ENCODE assay signal across 13 cellular contexts in genomic region chr1:173570370-173571030, GRCh38. TPM values are rescaled to one million over a fixed set of nuclear protein-coding genes. Genes with fewer than 3 reads are reported as not detected.
DNase-seq lines count a peak whose midpoint lies in the region; ATAC-seq and TF ChIP-seq lines count a peak whose summit lies in the region.
"Had no signal": no experiment of that assay in that cellular context is flagged by ENCODE, and none has a peak within 500 bp of the region (broad histone marks: within the 10 kb centered on the region; RNA-seq: fewer than 3 reads in every experiment).

No MANE protein-coding gene starts in this region.

- no peaks in the 10 kb centered on the region for H3K79me1 ChIP-seq in trophoblast cell (ENCODE audit: low read length)

- no peak overlapping the region for H4K91ac ChIP-seq in trophoblast cell (ENCODE audit: low read depth, low read length)

- WGBS in trophoblast cell (ENCODE audit: extremely low coverage, insufficient coverage, insufficient read length): no CpG with 5 or more reads among the region's 4 CpGs
- 75 to 86% (median 84%) methylated on average over 2 to 4 of the region's 4 CpGs for WGBS in adrenal gland, 4 donors

- no peak overlapping the region for H2BK12ac ChIP-seq in trophoblast cell (ENCODE audit: low read length)

- H3K4ac ChIP-seq in trophoblast cell (ENCODE audit: low read depth, low read length): no peak overlapping the region

- H3K4me1 ChIP-seq in trophoblast cell (ENCODE audit: control insufficient read depth in 1 of 2, insufficient read depth in 2 of 2, low read length in 2 of 2) (no peaks in the 10 kb centered on the region), adrenal gland (replicated peaks in 1 of 2) (no peaks in the 10 kb centered on the region)

- H3K27me3 ChIP-seq in trophoblast cell (ENCODE audit: insufficient read depth, low read length) (no peaks in the 10 kb centered on the region), adrenal gland (no peaks in the 10 kb centered on the region)

- H3K36me3 ChIP-seq in trophoblast cell (ENCODE audit: control insufficient read depth in 1 of 2, insufficient read depth in 2 of 2, low read length in 2 of 2): no peaks in the 10 kb centered on the region
- H3K36me3 ChIP-seq in adrenal gland (replicated peaks in 1 of 2): no peaks in the 10 kb centered on the region

- no peak for TF ChIP-seq POLR2A in adrenal gland (IDR thresholded peaks at IDR 0.05)

- H3K4me2 ChIP-seq in trophoblast cell (ENCODE audit: low read length): no peak overlapping the region

- H2AK5ac ChIP-seq in trophoblast cell (ENCODE audit: low read length): no peak overlapping the region

- H2BK120ac ChIP-seq in trophoblast cell (ENCODE audit: insufficient read depth, low read length, poor library complexity): no peak overlapping the region

- H3K14ac ChIP-seq in trophoblast cell (ENCODE audit: low read length): no peak overlapping the region

- no peak overlapping the region for H3K23ac ChIP-seq in trophoblast cell (ENCODE audit: low read length)

- ATAC-seq in GM19025 (IDR thresholded peaks at IDR 0.05; ENCODE audit: low read depth, unreplicated experiment) (peak; percentile 79), GM21723 (IDR thresholded peaks at IDR 0.05; ENCODE audit: unreplicated experiment) (peak; percentile 80), HG03442 (IDR thresholded peaks at IDR 0.05; ENCODE audit: unreplicated experiment) (peak; percentile 77)
- ATAC-seq: natural killer cell, right cardiac atrium had no signal

- no peak for TF ChIP-seq CTCF in adrenal gland (IDR thresholded peaks at IDR 0.05)

- no peak overlapping the region for H2BK5ac ChIP-seq in trophoblast cell (ENCODE audit: low read depth, low read length, poor library complexity)

- H3K27ac ChIP-seq in trophoblast cell (ENCODE audit: low read depth, low read length): no peak overlapping the region
- H3K27ac ChIP-seq in adrenal gland: no peak overlapping the region

- H4K8ac ChIP-seq in trophoblast cell (ENCODE audit: low read depth, low read length): no peak overlapping the region

- no peak overlapping the region for H3K18ac ChIP-seq in trophoblast cell (ENCODE audit: low read length)

- H3K4me3 ChIP-seq in trophoblast cell (ENCODE audit: low read depth, low read length) (no peak overlapping the region), adrenal gland (no peak overlapping the region)

- intact Hi-C loops in adrenal gland (cut with DNase I): no loop called here

- H3K79me2 ChIP-seq in trophoblast cell (ENCODE audit: control insufficient read depth, insufficient read depth, low read length, poor library complexity): no peaks in the 10 kb centered on the region

- no peak overlapping the region for H2AFZ ChIP-seq in trophoblast cell (ENCODE audit: insufficient read depth, low read length, poor library complexity)

- H3K9ac ChIP-seq in trophoblast cell (ENCODE audit: low read length): no peak overlapping the region

- H3K9me3 ChIP-seq in trophoblast cell (ENCODE audit: insufficient read depth, low read depth, low read length): no peaks in the 10 kb centered on the region
- H3K9me3 ChIP-seq in adrenal gland (replicated peaks in 1 of 3): no peaks in the 10 kb centered on the region

- DNase-seq in trophoblast cell (no peak), NCI-H526 treated with DMSO at 0.1 percent for 48 hours (lab: John Stamatoyannopoulos, UW) (no peak), amniotic stem cell (lab: John Stamatoyannopoulos, UW) (no peak), adrenal gland (no peak)
- DNase-seq: activated effector memory CD4-positive, alpha-beta T cell treated with Interleukin-2 at 50 U/mL for 16 hours; kidney; natural killer cell had no signal

- H4K12ac ChIP-seq in trophoblast cell (ENCODE audit: low read depth, low read length): peak overlapping the region; percentile 43

RNA-seq across cellular contexts. Expression of gene SLC9C2, which starts 32.4 kb away (rescaled TPM):
- not detected in 2 replicates for polyA plus RNA-seq in trophoblast cell (2013)
- 1 to 10 TPM in 1 of 8 donors, under 1 TPM in 3, not detected in 4; 0.12 to 1.2 (median 0.24) TPM for total RNA-seq in adrenal gland
- under 1 TPM; 0.32 to 0.38 (median 0.34) TPM for polyA plus RNA-seq in adrenal gland
- total RNA-seq: MCF 10A, natural killer cell had no signal
- polyA plus RNA-seq: CD14-positive monocyte had no signal
